ENCODE assay signal across 8 cellular contexts in the genomic region with DNA sequence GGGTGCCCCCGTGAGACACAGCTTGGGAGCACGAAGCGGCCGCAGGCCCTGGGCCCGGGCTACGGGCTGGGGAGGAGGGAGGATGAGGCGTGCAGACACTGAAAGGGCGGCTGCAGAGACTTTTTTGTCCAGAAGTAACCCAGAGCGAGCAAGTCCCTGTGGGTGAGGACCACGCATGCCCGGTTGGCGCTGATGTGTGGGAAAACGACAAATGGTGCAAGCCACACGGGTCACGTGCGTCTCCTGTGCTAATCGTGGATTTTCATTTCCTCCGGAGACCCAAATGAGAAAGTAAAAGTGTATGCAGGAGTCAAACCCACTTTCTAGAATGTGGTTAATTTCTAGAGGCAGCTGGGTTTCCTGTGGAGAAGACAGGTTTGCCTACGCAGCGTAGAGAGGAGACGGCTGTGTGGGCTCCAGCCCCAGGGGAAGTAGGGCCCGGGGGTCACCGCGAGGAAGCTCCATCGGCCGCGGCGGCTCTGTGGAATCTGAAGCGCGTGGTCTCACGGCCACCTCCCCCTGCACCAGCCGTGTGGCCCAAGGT. TPM values are rescaled to one million over a fixed set of nuclear protein-coding genes. Genes with fewer than 3 reads are reported as not detected.
DNase-seq lines count a peak whose midpoint lies in the region; ATAC-seq and TF ChIP-seq lines count a peak whose summit lies in the region.

No MANE protein-coding gene starts in this region.

- no peaks in the 10 kb centered on the region for H3K9me3 ChIP-seq in gastroesophageal sphincter
- H3K9me3 ChIP-seq in breast epithelium, result no peaks in the 10 kb centered on the region

- H3K36me3 ChIP-seq in gastroesophageal sphincter, result no peaks in the 10 kb centered on the region
- H3K36me3 ChIP-seq in breast epithelium, result no peaks in the 10 kb centered on the region

- no peak for TF ChIP-seq EP300 in gastroesophageal sphincter (IDR thresholded peaks at IDR 0.05)

- no peak overlapping the region for H3K27ac Mint-ChIP-seq in stimulated activated effector memory CD8-positive, alpha-beta T cell treated with anti-CD3 and anti-CD28 coated beads, Interleukin-12 subunit alpha, Interleukin-12 subunit beta, amount 100 ng/mL, for 72 hours
- H3K27ac Mint-ChIP-seq in progenitor cell of endocrine pancreas, result no peak overlapping the region

- H3K36me3 Mint-ChIP-seq in stimulated activated effector memory CD8-positive, alpha-beta T cell treated with anti-CD3 and anti-CD28 coated beads, Interleukin-12 subunit alpha, Interleukin-12 subunit beta, amount 100 ng/mL, for 72 hours, result peaks cover 6% of the 10 kb centered on the region
- H3K36me3 Mint-ChIP-seq in progenitor cell of endocrine pancreas (ENCODE audit: insufficient read depth), result peaks cover 1% of the 10 kb centered on the region

- 90 to 96% methylated on average over 10 to 13 of the region's 32 CpGs for WGBS in gastroesophageal sphincter (ENCODE audit: low coverage in 1 of 2), 2 donors

- H3K9me3 Mint-ChIP-seq in stimulated activated effector memory CD8-positive, alpha-beta T cell treated with anti-CD3 and anti-CD28 coated beads, Interleukin-12 subunit alpha, Interleukin-12 subunit beta, amount 100 ng/mL, for 72 hours, result no peaks in the 10 kb centered on the region
- H3K9me3 Mint-ChIP-seq in progenitor cell of endocrine pancreas (ENCODE audit: low read depth), result no peaks in the 10 kb centered on the region

- H3K4me1 ChIP-seq in gastroesophageal sphincter (peaks cover 0 to 32% (median 10%) of the 10 kb centered on the region in 3 donors), breast epithelium (no peaks in the 10 kb centered on the region)

- H3K27me3 ChIP-seq in gastroesophageal sphincter (peaks cover 16% of the 10 kb centered on the region), breast epithelium (no peaks in the 10 kb centered on the region)

- peak overlapping the region in 1 of 2 donors; percentile 19 for H3K4me3 ChIP-seq in gastroesophageal sphincter
- peak overlapping the region in 1 of 3 donors; percentile 31 for H3K4me3 ChIP-seq in breast epithelium

- H3K27ac ChIP-seq in gastroesophageal sphincter (no peak overlapping the region), breast epithelium (no peak overlapping the region)

- peak overlapping the region; percentile 62 for H3K4me3 Mint-ChIP-seq in stimulated activated effector memory CD8-positive, alpha-beta T cell treated with anti-CD3 and anti-CD28 coated beads, Interleukin-12 subunit alpha, Interleukin-12 subunit beta, amount 100 ng/mL, for 72 hours
- H3K4me3 Mint-ChIP-seq in progenitor cell of endocrine pancreas (ENCODE audit: low read depth), result no peak overlapping the region

- TF ChIP-seq POLR2A in gastroesophageal sphincter (IDR thresholded peaks at IDR 0.05) (no peak), breast epithelium (IDR thresholded peaks at IDR 0.05) (no peak)

- TF ChIP-seq CTCF in gastroesophageal sphincter (IDR thresholded peaks at IDR 0.05) (no peak), breast epithelium (IDR thresholded peaks at IDR 0.05) (no peak), progenitor cell of endocrine pancreas (IDR thresholded peaks at IDR 0.05; ENCODE audit: unreplicated experiment) (no peak)

- peak; percentile 92 for ATAC-seq in GM19023 (IDR thresholded peaks at IDR 0.05; ENCODE audit: unreplicated experiment)
- ATAC-seq in HG03097 (IDR thresholded peaks at IDR 0.05; ENCODE audit: low FRiP score, unreplicated experiment), result peak; percentile 94
- ATAC-seq in gastroesophageal sphincter, result peak; percentile 44
- peak; percentile 88 for ATAC-seq in stimulated activated effector memory CD8-positive, alpha-beta T cell treated with anti-CD3 and anti-CD28 coated beads, Interleukin-12 subunit alpha, Interleukin-12 subunit beta, amount 100 ng/mL, for 72 hours

- DNase-seq in activated CD4-positive, alpha-beta T cell treated with anti-CD3 and anti-CD28 coated beads for 48 hours, result peak; percentile 84
- DNase-seq in stimulated activated effector memory CD8-positive, alpha-beta T cell treated with anti-CD3 and anti-CD28 coated beads, Interleukin-12 subunit alpha, Interleukin-12 subunit beta, amount 100 ng/mL, for 72 hours (ENCODE audit: low spot score in 2 of 2), result peak in 1 of 2 donors; percentile 75
- DNase-seq in COR-L47 (lab: John Stamatoyannopoulos, UW), result no peak
- DNase-seq in breast epithelium (ENCODE audit: low spot score in 2 of 2), result no peak
- DNase-seq in progenitor cell of endocrine pancreas (ENCODE audit: low spot score, unreplicated experiment), result no peak

- H3K4me1 Mint-ChIP-seq in stimulated activated effector memory CD8-positive, alpha-beta T cell treated with anti-CD3 and anti-CD28 coated beads, Interleukin-12 subunit alpha, Interleukin-12 subunit beta, amount 100 ng/mL, for 72 hours, result peaks cover 26% of the 10 kb centered on the region
- peaks cover 29% of the 10 kb centered on the region for H3K4me1 Mint-ChIP-seq in progenitor cell of endocrine pancreas (ENCODE audit: low read depth)

- peaks cover 16% of the 10 kb centered on the region for H3K27me3 Mint-ChIP-seq in progenitor cell of endocrine pancreas

- intact Hi-C loops in breast epithelium (cut with DNase I; ENCODE audit: low total_unique reads), result no loop called here

RNA-seq across cellular contexts. Expression of gene DLL1, which starts 19.0 kb away (rescaled TPM):
- total RNA-seq in gastroesophageal sphincter (10 to 100 TPM in 1 of 4 donors, 1 to 10 TPM in 3; 5.3 to 11.8 (median 6.5) TPM), breast epithelium (10 to 100 TPM in 2 of 3 donors, 1 to 10 TPM in 1; 3.8 to 26.9 (median 12.3) TPM), progenitor cell of endocrine pancreas (75.3 and 79.1 TPM in 2 replicates)

RNA-seq across cellular contexts. Expression of gene FAM120B, which starts 34.7 kb away (rescaled TPM):
- total RNA-seq in gastroesophageal sphincter (10 to 100 TPM; 24.6 to 40.3 (median 31.9) TPM), breast epithelium (10 to 100 TPM; 28.8 to 35.0 (median 33.8) TPM), progenitor cell of endocrine pancreas (46.2 and 49.3 TPM in 2 replicates)

Comparison
In these comparisons a context has a peak if more than half of its experiments do, and no peak if none do; other contexts are left out.
1. ATAC-seq: peak in every context shown above with its lines; median percentile 94 in HG03097; 92 in GM19023; 88 in stimulated activated effector memory CD8-positive, alpha-beta T cell treated with anti-CD3 and anti-CD28 coated beads, Interleukin-12 subunit alpha, Interleukin-12 subunit beta, amount 100 ng/mL, for 72 hours; 44 in gastroesophageal sphincter.